In the genomic region with DNA sequence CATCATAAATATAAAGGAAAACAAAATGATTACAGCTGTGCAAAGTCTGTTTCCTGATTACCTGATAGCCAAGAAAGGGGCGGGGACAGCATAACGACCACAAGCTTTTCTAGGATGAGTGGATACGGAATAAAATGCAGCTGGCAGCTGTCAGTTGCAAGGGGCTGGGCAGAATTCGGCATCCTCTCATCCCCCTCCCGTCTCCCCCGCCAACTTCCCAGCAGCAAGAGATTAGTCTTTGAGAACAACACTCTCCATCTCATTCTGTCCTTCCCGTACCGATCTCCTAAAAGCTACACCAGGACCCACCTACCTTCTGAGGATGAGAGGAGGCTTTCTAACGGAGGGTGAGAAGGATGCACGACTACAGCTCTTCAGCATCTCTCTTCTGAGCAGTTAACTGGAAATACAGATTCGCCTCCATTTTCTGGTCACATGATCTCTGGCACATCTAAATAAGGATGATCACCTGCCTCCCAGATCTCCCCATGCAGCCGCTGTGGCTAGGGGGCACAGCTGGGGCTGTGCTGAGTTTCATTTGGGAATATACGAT, we compare ENCODE assay signal across 8 cellular contexts.
A peak's percentile ranks its signal among the peaks of the same experiment; 100 is the strongest.
DNase-seq lines count a peak whose midpoint lies in the region; ATAC-seq and TF ChIP-seq lines count a peak whose summit lies in the region.

No MANE protein-coding gene starts in this region.

- 2% methylated on average over 13 of the region's 13 CpGs for WGBS in SK-N-SH (ENCODE audit: low lambda C conversion rate)

- CTCF ChIA-PET in activated CD8-positive, alpha-beta memory T cell treated with anti-CD3 and anti-CD28 coated beads, Interleukin-2, amount 10 ng/mL, durations not matched to agents 7 days and 5 days (lab: Charles Lee) = interaction anchor here (1.1 to 1.8 kb wide), 4 partner anchors 10 to 245 kb away, joined by 3 to 8 read pairs (median 5); no protein-coding TSS in a partner anchor
- CTCF ChIA-PET in SK-N-SH (lab: Yijun Ruan, JAX) = interaction anchor here (1.9 kb wide), 1 partner anchor 12 kb away, joined by 5 read pairs; no protein-coding TSS in a partner anchor

- peak overlapping the region; percentile 62 for H3K9ac ChIP-seq in SK-N-SH
- H3K9ac ChIP-seq in skeletal muscle tissue (ENCODE audit: low read depth in 1 of 3, low read length in 3 of 3) = no peak overlapping the region

- POLR2A ChIA-PET in SK-N-SH (lab: Yijun Ruan, JAX) = no interaction called here

- H3K36me3 Mint-ChIP-seq in activated CD8-positive, alpha-beta memory T cell treated with anti-CD3 and anti-CD28 coated beads, Interleukin-2, amount 10 ng/mL, durations not matched to agents 7 days and 5 days = no peaks in the 10 kb centered on the region

- H3K4me2 ChIP-seq in SK-N-SH = peak overlapping the region; percentile 75

- H3K27ac ChIP-seq in SK-N-SH (ENCODE audit: low read depth in 2 of 2, low read length in 1 of 2) = peak overlapping the region in 1 of 2 experiments; percentile 12; a peak in 1 of 4 replicates
- no peak overlapping the region for H3K27ac ChIP-seq in foreskin keratinocyte
- H3K27ac ChIP-seq in skeletal muscle tissue (ENCODE audit: low read depth, low read length) = no peak overlapping the region

- peaks cover 20% of the 10 kb centered on the region for H3K4me1 Mint-ChIP-seq in activated CD8-positive, alpha-beta memory T cell treated with anti-CD3 and anti-CD28 coated beads, Interleukin-2, amount 10 ng/mL, durations not matched to agents 7 days and 5 days

- H3K36me3 ChIP-seq in SK-N-SH (replicated peaks in 1 of 2; ENCODE audit: control insufficient read depth in 1 of 2, insufficient read depth in 2 of 2, low read length in 1 of 2) (no peaks in the 10 kb centered on the region), skeletal muscle tissue (ENCODE audit: control insufficient read depth in 3 of 3, insufficient read depth in 3 of 3, low read length in 3 of 3) (no peaks in the 10 kb centered on the region)

- no peaks in the 10 kb centered on the region for H3K9me3 Mint-ChIP-seq in activated CD8-positive, alpha-beta memory T cell treated with anti-CD3 and anti-CD28 coated beads, Interleukin-2, amount 10 ng/mL, durations not matched to agents 7 days and 5 days (ENCODE audit: low read depth)

- TF ChIP-seq RAD21 in SK-N-SH (IDR thresholded peaks at IDR 0.05; ENCODE audit: low read length) = no peak

- H3F3A ChIP-seq in SK-N-SH (replicated peaks; ENCODE audit: insufficient read depth) = peaks cover 29% of the 10 kb centered on the region

- H3K79me2 ChIP-seq in SK-N-SH (ENCODE audit: insufficient read depth) = no peaks in the 10 kb centered on the region

- DNase-seq in activated CD8-positive, alpha-beta memory T cell treated with anti-CD3 and anti-CD28 coated beads, Interleukin-2, amount 10 ng/mL, durations not matched to agents 7 days and 5 days = peak; percentile 32
- no peak for DNase-seq in activated CD8-positive, alpha-beta memory T cell treated with anti-CD3 and anti-CD28 coated beads, Interleukin-2, amount 50 U/mL, for 48 hours
- no peak for DNase-seq in SK-N-SH
- DNase-seq in foreskin keratinocyte = no peak
- no peak for DNase-seq in kidney glomerular epithelial cell (lab: John Stamatoyannopoulos, UW)
- DNase-seq in activated CD8-positive, alpha-beta memory T cell treated with anti-CD3 and anti-CD28 coated beads for 24 hours = no peak

- no peak for TF ChIP-seq EP300 in SK-N-SH (IDR thresholded peaks at IDR 0.05; ENCODE audit: borderline replicate concordance in 1 of 2, low read depth in 1 of 2, low read length in 1 of 2)

- no peaks in the 10 kb centered on the region for H4K20me1 ChIP-seq in SK-N-SH (ENCODE audit: insufficient read depth)

- H3K4me1 ChIP-seq in SK-N-SH (ENCODE audit: control insufficient read depth in 1 of 2, insufficient read depth in 2 of 2, low read depth in 1 of 2, low read length in 1 of 2) = peaks cover 0 to 10% of the 10 kb centered on the region in 2 experiments; a peak in 2 of 4 replicates
- no peaks in the 10 kb centered on the region for H3K4me1 ChIP-seq in foreskin keratinocyte
- H3K4me1 ChIP-seq in skeletal muscle tissue (ENCODE audit: control insufficient read depth in 3 of 3, insufficient read depth in 3 of 3, low read length in 3 of 3) = peaks cover 0 to 16% (median 0%) of the 10 kb centered on the region in 3 donors

- peak overlapping the region; percentile 69 for H3K4me3 Mint-ChIP-seq in activated CD8-positive, alpha-beta memory T cell treated with anti-CD3 and anti-CD28 coated beads, Interleukin-2, amount 10 ng/mL, durations not matched to agents 7 days and 5 days

- no peaks in the 10 kb centered on the region for H3K27me3 ChIP-seq in SK-N-SH (ENCODE audit: insufficient read depth)
- H3K27me3 ChIP-seq in foreskin keratinocyte = peaks cover 4% of the 10 kb centered on the region
- peaks cover 0 to 4% (median 0%) of the 10 kb centered on the region in 3 donors for H3K27me3 ChIP-seq in skeletal muscle tissue (ENCODE audit: control insufficient read depth in 3 of 3, insufficient read depth in 3 of 3, low read length in 3 of 3)

- no peak overlapping the region for H3K27ac Mint-ChIP-seq in activated CD8-positive, alpha-beta memory T cell treated with anti-CD3 and anti-CD28 coated beads, Interleukin-2, amount 10 ng/mL, durations not matched to agents 7 days and 5 days

- peak overlapping the region; percentile 46 to 68 for H3K4me3 ChIP-seq in SK-N-SH (ENCODE audit: low read depth in 2 of 2, low read length in 1 of 2)
- H3K4me3 ChIP-seq in skeletal muscle tissue (ENCODE audit: low read length in 3 of 3) = peak overlapping the region in 2 of 3 donors; percentile 48 to 49

- no peaks in the 10 kb centered on the region for H3K9me2 ChIP-seq in SK-N-SH

- no peak for TF ChIP-seq CTCF in SK-N-SH (IDR thresholded peaks at IDR 0.05)
- no peak for TF ChIP-seq CTCF in foreskin keratinocyte (conservative IDR thresholded peaks at IDR 0.05)

- peaks cover 53% of the 10 kb centered on the region for H3K27me3 Mint-ChIP-seq in activated CD8-positive, alpha-beta memory T cell treated with anti-CD3 and anti-CD28 coated beads, Interleukin-2, amount 10 ng/mL, durations not matched to agents 7 days and 5 days

- ATAC-seq in activated CD8-positive, alpha-beta memory T cell treated with anti-CD3 and anti-CD28 coated beads, Interleukin-2, amount 10 ng/mL, durations not matched to agents 7 days and 5 days = no peak
- ATAC-seq in foreskin keratinocyte (peak; percentile 23), HG03469 (IDR thresholded peaks at IDR 0.05; ENCODE audit: unreplicated experiment) (no peak)

- H2AFZ ChIP-seq in SK-N-SH (ENCODE audit: low read depth) = peak overlapping the region; percentile 90

- H3K9me3 ChIP-seq in SK-N-SH (no peaks in the 10 kb centered on the region), skeletal muscle tissue (ENCODE audit: control insufficient read depth in 3 of 3, low read length in 3 of 3) (no peaks in the 10 kb centered on the region)

TF ChIP-seq in SK-N-SH, 30 proteins besides CTCF, POLR2A, EP300 and RAD21:
- 0 out of 2 replicates have a peak, but pooled peaks have one; percentile 7 for TF ChIP-seq MAX (IDR thresholded peaks at IDR 0.05; ENCODE audit: low read depth)
- 0 out of 2 replicates have a peak, but pooled peaks have one; percentile 63 for TF ChIP-seq YY1 (IDR thresholded peaks at IDR 0.05; ENCODE audit: low read depth)
- TF ChIP-seq, protein P1, sequence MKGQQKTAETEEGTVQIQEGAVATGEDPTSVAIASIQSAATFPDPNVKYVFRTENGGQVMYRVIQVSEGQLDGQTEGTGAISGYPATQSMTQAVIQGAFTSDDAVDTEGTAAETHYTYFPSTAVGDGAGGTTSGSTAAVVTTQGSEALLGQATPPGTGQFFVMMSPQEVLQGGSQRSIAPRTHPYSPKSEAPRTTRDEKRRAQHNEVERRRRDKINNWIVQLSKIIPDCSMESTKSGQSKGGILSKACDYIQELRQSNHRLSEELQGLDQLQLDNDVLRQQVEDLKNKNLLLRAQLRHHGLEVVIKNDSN (IDR thresholded peaks at IDR 0.05; ENCODE audit: borderline replicate concordance, low read depth) = peak; percentile 83
- TF ChIP-seq TAF1 (IDR thresholded peaks at IDR 0.05; ENCODE audit: borderline replicate concordance, low read depth, low read length) = peak; percentile 46; the same call in 1 of the 2 replicates
- TF ChIP-seq RCOR1 (IDR thresholded peaks at IDR 0.05; ENCODE audit: low read length) = no peak
- no peak for TF ChIP-seq GABPA (IDR thresholded peaks at IDR 0.05; ENCODE audit: low read depth)
